ENCODE assay signal across 13 cellular contexts in genomic region chrX:21973321-21974010, GRCh38. TPM values are rescaled to one million over a fixed set of nuclear protein-coding genes. Genes with fewer than 3 reads are reported as not detected.
DNase-seq lines count a peak whose midpoint lies in the region; ATAC-seq and TF ChIP-seq lines count a peak whose summit lies in the region.
"Had no signal": no experiment of that assay in that cellular context is flagged by ENCODE, and none has a peak within 500 bp of the region (broad histone marks: within the 10 kb centered on the region; RNA-seq: fewer than 3 reads in every experiment).

No MANE protein-coding gene starts in this region.

- H3K9me3 ChIP-seq in CD4-positive, alpha-beta T cell (ENCODE audit: control insufficient read depth, low read length) = no peaks in the 10 kb centered on the region
- no peaks in the 10 kb centered on the region for H3K9me3 ChIP-seq in neutrophil
- H3K9me3 ChIP-seq: body of pancreas had no signal

- peaks cover 41% of the 10 kb centered on the region for H3K36me3 Mint-ChIP-seq in CD4-positive, alpha-beta T cell (ENCODE audit: low read depth)
- H3K36me3 Mint-ChIP-seq in chondrocyte (ENCODE audit: low read depth) = peaks cover 33% of the 10 kb centered on the region

- H3K4me1 ChIP-seq in KMS-11 (ENCODE audit: low read depth, poor library complexity, severe bottlenecking) (peaks cover 8% of the 10 kb centered on the region), neutrophil (ENCODE audit: control insufficient read depth in 1 of 2, insufficient read depth in 1 of 2, low read depth in 1 of 2, low read length in 1 of 2) (peaks cover 0 to 12% of the 10 kb centered on the region in 2 experiments)

- H3K4me3 Mint-ChIP-seq in CD4-positive, alpha-beta T cell = peak overlapping the region; percentile 77
- H3K4me3 Mint-ChIP-seq in chondrocyte (ENCODE audit: unreplicated experiment) = no peak overlapping the region

- no peak overlapping the region for H2AFZ ChIP-seq in KMS-11 (ENCODE audit: low read depth)

- no peaks in the 10 kb centered on the region for H3K36me3 ChIP-seq in KMS-11 (ENCODE audit: insufficient read depth)
- peaks cover 5% of the 10 kb centered on the region for H3K36me3 ChIP-seq in neutrophil

- no peaks in the 10 kb centered on the region for H3K79me2 ChIP-seq in KMS-11 (ENCODE audit: insufficient read depth, low read depth)

- H3K4me2 ChIP-seq in KMS-11 = no peak overlapping the region

- no peak overlapping the region for H3K9ac ChIP-seq in KMS-11

- POLR2A ChIA-PET in CD4-positive, alpha-beta T cell (lab: Charles Lee) = interaction anchor here (0.7 to 1.9 kb wide), 4 partner anchors 11 to 230 kb away, joined by 3 to 10 read pairs (median 6); no protein-coding TSS in a partner anchor

- peaks cover 2% of the 10 kb centered on the region for H3K9me3 Mint-ChIP-seq in CD4-positive, alpha-beta T cell
- no peaks in the 10 kb centered on the region for H3K9me3 Mint-ChIP-seq in chondrocyte (ENCODE audit: low read depth)

- no peak for TF ChIP-seq CTCF in CD4-positive, alpha-beta T cell (IDR thresholded peaks at IDR 0.05)
- TF ChIP-seq CTCF in KMS-11 (conservative IDR thresholded peaks at IDR 0.05; ENCODE audit: low read depth, low read length) = no peak
- no peak for TF ChIP-seq CTCF in chondrocyte (IDR thresholded peaks at IDR 0.05)
- TF ChIP-seq CTCF in neutrophil (IDR thresholded peaks at IDR 0.05) = no peak

- intact Hi-C loops in CD4-positive, alpha-beta T cell (cut with DNase I, micrococcal nuclease) = loop anchor here (2.0 to 5.0 kb wide), 2 partner anchors 31 to 136 kb away; partner anchors contain the start of gene MBTPS2 (in 1 of the 2)

- no peak for ATAC-seq in CD4-positive, alpha-beta T cell (ENCODE audit: poor library complexity)

- no peaks in the 10 kb centered on the region for H3K27me3 Mint-ChIP-seq in CD4-positive, alpha-beta T cell
- no peaks in the 10 kb centered on the region for H3K27me3 Mint-ChIP-seq in chondrocyte (ENCODE audit: low read depth)

- no peaks in the 10 kb centered on the region for H3K27me3 ChIP-seq in CD4-positive, alpha-beta T cell (ENCODE audit: control insufficient read depth, insufficient read depth, low read length)
- H3K27me3 ChIP-seq in KMS-11 (ENCODE audit: insufficient read depth, low read depth) (no peaks in the 10 kb centered on the region), neutrophil (no peaks in the 10 kb centered on the region)
- H3K27me3 ChIP-seq: body of pancreas had no signal

- H3K4me1 Mint-ChIP-seq in CD4-positive, alpha-beta T cell (ENCODE audit: low read depth) = peaks cover 26% of the 10 kb centered on the region
- peaks cover 31% of the 10 kb centered on the region for H3K4me1 Mint-ChIP-seq in chondrocyte (ENCODE audit: low read depth)

- H3K4me3 ChIP-seq in KMS-11 (IDR thresholded peaks at IDR 0.05; ENCODE audit: insufficient read depth, low read depth, low read length) = no peak overlapping the region
- H3K4me3 ChIP-seq in neutrophil (ENCODE audit: low read depth in 1 of 2, low read length in 1 of 2) = peak overlapping the region in 1 of 2 experiments; percentile 20
- H3K4me3 ChIP-seq: body of pancreas had no signal

- CTCF ChIA-PET in CD4-positive, alpha-beta T cell (lab: Charles Lee) = interaction anchor here (2.8 to 3.8 kb wide), 2 partner anchors 11 to 12 kb away, joined by 21 read pairs; no protein-coding TSS in a partner anchor

- no peaks in the 10 kb centered on the region for H4K20me1 ChIP-seq in KMS-11 (ENCODE audit: insufficient read depth)

- H3K27ac ChIP-seq in CD4-positive, alpha-beta T cell (ENCODE audit: low read depth, low read length) = no peak overlapping the region
- peak overlapping the region; percentile 15; the same call in 1 of the 2 replicates for H3K27ac ChIP-seq in KMS-11
- H3K27ac ChIP-seq in neutrophil = peak overlapping the region; percentile 62

- peak overlapping the region; percentile 94 for H3K27ac Mint-ChIP-seq in CD4-positive, alpha-beta T cell
- H3K27ac Mint-ChIP-seq in chondrocyte (ENCODE audit: unreplicated experiment) = peak overlapping the region; percentile 61

- no peak for DNase-seq in CD4-positive, alpha-beta T cell
- DNase-seq in chondrocyte (ENCODE audit: low spot score) = no peak
- no peak for DNase-seq in NCI-H526 treated with DMSO at 0.1 percent for 48 hours (lab: John Stamatoyannopoulos, UW)
- no peak for DNase-seq in effector CD4-positive, alpha-beta T cell
- no peak for DNase-seq in DMS 273 (lab: John Stamatoyannopoulos, UW; ENCODE audit: unreplicated experiment)
- no peak for DNase-seq in EL
- DNase-seq: activated CD4-positive, alpha-beta T cell treated with anti-CD3 and anti-CD28 coated beads for 1 hour; DND-41; NCI-H2081 treated with DMSO at 0.1 percent for 48 hours; right cardiac atrium had no signal

RNA-seq across cellular contexts. Expression of gene SMS, which starts 33.0 kb away (rescaled TPM):
- total RNA-seq in CD4-positive, alpha-beta T cell = 10 to 100 TPM; 17.8 to 19.6 TPM
- 73.0 to 131 TPM (median 129 TPM) in 3 replicates for total RNA-seq in chondrocyte

RNA-seq across cellular contexts. Expression of gene PHEX, which starts 58.7 kb away (rescaled TPM):
- total RNA-seq in CD4-positive, alpha-beta T cell = under 1 TPM; 0.08 to 0.14 TPM
- 0.97 to 1.2 TPM (median 1.1 TPM) in 3 replicates for total RNA-seq in chondrocyte
- total RNA-seq: body of pancreas had no signal
